1 cellular context compared by ENCODE assay signal in genomic region chr1:154181944-154182341, GRCh38.
TF ChIP-seq lines count a peak whose summit lies in the region.

No MANE protein-coding gene starts in this region.

TF ChIP-seq in H1, 55 proteins besides CTCF, POLR2A, EP300 and RAD21:
- no peak for TF ChIP-seq CBX5 (IDR thresholded peaks at IDR 0.05; ENCODE audit: low read depth, low read length)
- TF ChIP-seq JUN (IDR thresholded peaks at IDR 0.05; ENCODE audit: low read depth, low read length) = no peak
- TF ChIP-seq TEAD4 (IDR thresholded peaks at IDR 0.05; ENCODE audit: low read depth, low read length) = no peak
- no peak for TF ChIP-seq PHF8 (conservative IDR thresholded peaks at IDR 0.05; ENCODE audit: low read depth, low read length)
- TF ChIP-seq CBX8 (IDR thresholded peaks at IDR 0.05; ENCODE audit: borderline replicate concordance, low read depth, low read length) = no peak
- TF ChIP-seq SAP30 (IDR thresholded peaks at IDR 0.05; ENCODE audit: insufficient read depth, insufficient replicate concordance, low read length) = no peak
- no peak for TF ChIP-seq KDM1A (IDR thresholded peaks at IDR 0.05; ENCODE audit: borderline replicate concordance, low read length)
- no peak for TF ChIP-seq SIN3A (conservative IDR thresholded peaks at IDR 0.05 in 1 of 2, IDR thresholded peaks at IDR 0.05 in 1 of 2; ENCODE audit: low read depth in 1 of 2, low read length in 2 of 2)
- no peak for TF ChIP-seq ZNF274 (IDR thresholded peaks at IDR 0.05; ENCODE audit: borderline replicate concordance, extremely low read depth, low read length)
- TF ChIP-seq SP2 (IDR thresholded peaks at IDR 0.05; ENCODE audit: low read length) = no peak
- TF ChIP-seq TAF1 (IDR thresholded peaks at IDR 0.05; ENCODE audit: low read depth, low read length) = no peak
- no peak for TF ChIP-seq TCF12 (IDR thresholded peaks at IDR 0.05; ENCODE audit: low read depth, low read length)
- TF ChIP-seq KDM4A (IDR thresholded peaks at IDR 0.05; ENCODE audit: low read depth, low read length, severe bottlenecking) = no peak
- no peak for TF ChIP-seq CHD7 (IDR thresholded peaks at IDR 0.05; ENCODE audit: insufficient replicate concordance, low read length)
